24 cellular contexts compared by ENCODE assay signal in the genomic region with DNA sequence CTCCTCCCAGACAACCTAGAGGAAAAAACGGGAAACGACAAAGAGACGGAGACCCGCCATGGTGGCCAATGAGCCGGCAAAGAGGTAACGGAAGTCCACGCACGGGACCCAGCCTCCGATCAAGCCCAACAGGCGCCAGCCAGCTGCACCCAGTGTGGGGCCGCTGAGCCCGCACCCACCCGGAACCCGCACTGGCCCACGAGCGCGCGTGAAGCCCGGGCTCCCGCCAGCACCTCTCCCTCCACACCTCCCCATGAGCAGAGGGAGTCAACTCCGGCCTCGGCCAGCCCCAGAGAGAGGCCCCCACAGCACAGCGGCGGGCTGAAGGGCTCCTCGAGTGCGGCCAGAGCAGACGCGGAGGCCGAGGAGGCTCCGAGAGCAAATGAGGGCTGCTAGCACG.
"Had no signal": no experiment of that assay in that cellular context is flagged by ENCODE, and none has a peak within 500 bp of the region (broad histone marks: within the 10 kb centered on the region; RNA-seq: fewer than 3 reads in every experiment).

No MANE protein-coding gene starts in this region.

- H3K4me2 ChIP-seq: hepatocyte had no signal

- FAIRE-seq: colon, endothelial cell of umbilical vein, frontal cortex had no signal

- H3K36me3 Mint-ChIP-seq: immature natural killer cell, mesothelial cell of epicardium, naive B cell had no signal

- H3K4me3 ChIP-seq: coronary artery, dorsolateral prefrontal cortex, esophagus muscularis mucosa, gastroesophageal sphincter, heart left ventricle, hepatocyte, left lung, lower lobe of right lung, mucosa of descending colon had no signal

- H3K27me3 ChIP-seq: esophagus muscularis mucosa, foreskin keratinocyte, gastroesophageal sphincter, heart left ventricle, hepatocyte, left lung had no signal

- H3K4me1 ChIP-seq: esophagus muscularis mucosa, gastroesophageal sphincter, heart left ventricle, left lung, lower lobe of right lung had no signal

- H3K27me3 Mint-ChIP-seq: naive B cell had no signal

- H3K27ac ChIP-seq: coronary artery, dorsolateral prefrontal cortex, esophagus muscularis mucosa, foreskin keratinocyte, gastroesophageal sphincter, heart left ventricle, hepatocyte, left lung, lower lobe of right lung had no signal

- H3K4me3 Mint-ChIP-seq: mesothelial cell of epicardium had no signal

- H3K27ac Mint-ChIP-seq: immature natural killer cell, naive B cell had no signal

- H3K36me3 ChIP-seq: esophagus muscularis mucosa, gastroesophageal sphincter, heart left ventricle, left lung, lower lobe of right lung had no signal

- H3K9me3 Mint-ChIP-seq: immature natural killer cell had no signal

- ATAC-seq: foreskin keratinocyte, gastroesophageal sphincter, heart left ventricle, left cardiac atrium, left lung, left ventricle myocardium superior, lower lobe of right lung, mucosa of descending colon had no signal

- DNase-seq: dermis blood vessel endothelial cell; dorsolateral prefrontal cortex; effector CD4-positive, alpha-beta T cell; effector memory CD4-positive, alpha-beta T cell; foreskin keratinocyte; heart left ventricle; hypothalamus; immature natural killer cell; islet precursor cell; left cardiac atrium; left ventricle myocardium superior; lower lobe of right lung; mesenchymal stem cell; naive B cell had no signal

- H3K9me3 ChIP-seq: esophagus muscularis mucosa, gastroesophageal sphincter, heart left ventricle, left lung, lower lobe of right lung, mucosa of descending colon had no signal

- H2AFZ ChIP-seq: hepatocyte had no signal

- H3K79me2 ChIP-seq: hepatocyte had no signal
